In the genomic region with DNA sequence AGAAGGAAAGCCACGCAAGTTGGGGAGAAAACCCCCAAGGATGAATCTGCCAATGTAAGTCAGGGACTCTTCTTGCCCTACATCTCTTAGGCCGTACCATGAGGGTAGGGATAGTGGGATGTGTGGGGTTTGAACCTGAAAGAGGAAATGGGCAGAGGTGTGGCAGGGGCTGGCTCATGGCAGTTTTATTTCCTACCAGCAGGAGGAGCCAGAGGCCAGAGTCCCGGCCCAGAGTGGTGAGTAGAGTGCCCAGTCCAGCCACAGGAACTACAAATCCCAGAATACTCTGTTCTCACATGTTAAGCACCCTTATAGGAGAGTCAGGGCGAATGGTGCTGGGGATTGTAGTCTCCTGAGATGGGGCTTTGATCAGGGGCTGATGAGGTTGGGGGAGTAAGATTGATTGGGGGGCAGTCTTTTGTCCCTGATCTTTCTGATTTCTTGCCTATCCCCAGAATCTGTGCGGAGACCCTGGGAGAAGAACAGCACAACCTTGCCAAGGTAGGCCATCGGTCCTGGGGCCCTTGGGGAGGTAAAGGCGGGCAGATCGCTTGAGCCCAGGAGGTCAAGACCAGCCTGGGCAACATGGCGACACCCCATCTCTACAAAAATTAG, we compare ENCODE assay signal across 8 cellular contexts. TPM values are rescaled to one million over a fixed set of nuclear protein-coding genes. Genes with fewer than 3 reads are reported as not detected.
DNase-seq lines count a peak whose midpoint lies in the region; ATAC-seq and TF ChIP-seq lines count a peak whose summit lies in the region.

No MANE protein-coding gene starts in this region.

- H4K91ac ChIP-seq in H9 (ENCODE audit: insufficient read length, low read depth, low read length): no peak overlapping the region

- no peak overlapping the region for H4K8ac ChIP-seq in H9 (replicated peaks; ENCODE audit: insufficient read length, low read depth, low read length)

- no peak overlapping the region for H4K5ac ChIP-seq in H9 (ENCODE audit: insufficient read length, low read depth, low read length)

- peaks cover under 1% of the 10 kb centered on the region; the same call in 1 of the 2 replicates for H3K27me3 Mint-ChIP-seq in H9 (ENCODE audit: low read depth)

- DNase-seq in H9 (peak; percentile 92), NCI-H1092 (lab: John Stamatoyannopoulos, UW) (peak; percentile 61), SK-MEL-5 (ENCODE audit: low read depth, low spot score) (peak; percentile 94), foreskin keratinocyte (peak in 1 of 2 donors; percentile 62), occipital lobe (lab: John Stamatoyannopoulos, UW) (peak; percentile 65), upper lobe of left lung (peak in 1 of 2 donors; percentile 86)
- peak; percentile 88 for DNase-seq in activated effector memory CD4-positive, alpha-beta T cell treated with anti-CD3 and anti-CD28 coated beads, Interleukin-2, amount 50 U/mL, for 16 hours

- H3K36me3 ChIP-seq in DOHH2 (ENCODE audit: control insufficient read depth, low read length) (peaks cover 48% of the 10 kb centered on the region), upper lobe of left lung (peaks cover 9 to 82% (median 69%) of the 10 kb centered on the region in 4 donors)

- no peak overlapping the region for H3K4ac ChIP-seq in H9 (ENCODE audit: low read depth, low read length)

- TF ChIP-seq CTCF in DOHH2 (IDR thresholded peaks at IDR 0.05; ENCODE audit: low read depth, low read length, poor library complexity, severe bottlenecking) (peak; percentile 97), H9 (conservative IDR thresholded peaks at IDR 0.05) (peak; percentile 90), foreskin keratinocyte (conservative IDR thresholded peaks at IDR 0.05) (peak; percentile 98), upper lobe of left lung (IDR thresholded peaks at IDR 0.05) (peak; percentile 83 to 93 (median 92))

- H3K27ac Mint-ChIP-seq in H9: peak overlapping the region; percentile 82 to 86 (median 83); a peak in 4 of 7 replicates

- no peak overlapping the region for H3K4me2 ChIP-seq in DOHH2 (ENCODE audit: low read length)
- H3K4me2 ChIP-seq in H9 (ENCODE audit: insufficient read depth, insufficient read length, low read length): no peak overlapping the region

- peaks cover 16 to 21% of the 10 kb centered on the region in 2 experiments for H3K4me1 Mint-ChIP-seq in H9

- H4K20me1 ChIP-seq in DOHH2 (ENCODE audit: control insufficient read depth, insufficient read depth, low read depth, low read length) (no peaks in the 10 kb centered on the region), H9 (ENCODE audit: control insufficient read depth, insufficient read depth, insufficient read length) (no peaks in the 10 kb centered on the region)

- H3K56ac ChIP-seq in H9 (ENCODE audit: insufficient read length, low read depth, low read length): no peak overlapping the region

- no peaks in the 10 kb centered on the region for H3K9me3 ChIP-seq in DOHH2 (ENCODE audit: control insufficient read depth, insufficient read depth, low read length)
- no peaks in the 10 kb centered on the region for H3K9me3 ChIP-seq in H9 (ENCODE audit: control insufficient read depth, low read depth, low read length)
- H3K9me3 ChIP-seq in upper lobe of left lung: no peaks in the 10 kb centered on the region

- no peak overlapping the region for H2BK5ac ChIP-seq in H9 (ENCODE audit: insufficient read length, low read length)

- H3K79me2 ChIP-seq in DOHH2 (ENCODE audit: control insufficient read depth, low read length): no peaks in the 10 kb centered on the region
- H3K79me2 ChIP-seq in H9 (ENCODE audit: insufficient read depth, low read length): 0 out of 2 replicates have a peak, but pooled peaks cover 2% of the 10 kb centered on the region

- no peak overlapping the region for H2BK12ac ChIP-seq in H9 (ENCODE audit: insufficient read length, low read depth, low read length)

- no peak overlapping the region for H3K23ac ChIP-seq in H9 (ENCODE audit: insufficient read length, low read depth, low read length)

- H3K27me3 ChIP-seq in DOHH2 (ENCODE audit: control insufficient read depth, low read length) (no peaks in the 10 kb centered on the region), H9 (ENCODE audit: insufficient read depth, low read length) (no peaks in the 10 kb centered on the region), foreskin keratinocyte (no peaks in the 10 kb centered on the region), upper lobe of left lung (no peaks in the 10 kb centered on the region)

- peaks cover 10% of the 10 kb centered on the region for H3K23me2 ChIP-seq in H9 (ENCODE audit: insufficient read length, low read depth, low read length, poor library complexity, severe bottlenecking)

- peak overlapping the region in 1 of 2 experiments; percentile 57; a peak in 1 of 5 replicates for H3K4me3 Mint-ChIP-seq in H9

- peaks cover 30 to 69% (median 47%) of the 10 kb centered on the region in 3 experiments for H3K36me3 Mint-ChIP-seq in H9 (ENCODE audit: insufficient read depth in 1 of 3, low read depth in 3 of 3)

- peaks cover 7% of the 10 kb centered on the region for H3K4me1 ChIP-seq in DOHH2 (ENCODE audit: control insufficient read depth, low read length)
- no peaks in the 10 kb centered on the region for H3K4me1 ChIP-seq in H9 (ENCODE audit: insufficient read depth, low read length)
- peaks cover 6% of the 10 kb centered on the region for H3K4me1 ChIP-seq in foreskin keratinocyte
- H3K4me1 ChIP-seq in upper lobe of left lung: peaks cover 8 to 26% (median 14%) of the 10 kb centered on the region in 4 donors

- H3K9ac ChIP-seq in H9 (ENCODE audit: extremely low read depth, insufficient read length, low read length): no peak overlapping the region

- no peak for TF ChIP-seq POLR2A in upper lobe of left lung (IDR thresholded peaks at IDR 0.05)

- in situ Hi-C loops in SK-MEL-5 (cut with HindIII; ENCODE audit: low pct_unique_long_range_greater_than_20kb, low sequenced_read_pairs): no loop called here

- no peak overlapping the region for H2BK15ac ChIP-seq in H9 (ENCODE audit: low read depth, low read length)

- TF ChIP-seq EP300 in upper lobe of left lung (IDR thresholded peaks at IDR 0.05): no peak

- no peak overlapping the region for H3T11ph ChIP-seq in H9 (ENCODE audit: low read length)

- H3K9me2 ChIP-seq in DOHH2 (replicated peaks; ENCODE audit: control insufficient read depth, low read length): no peaks in the 10 kb centered on the region

- no peak overlapping the region for H3K14ac ChIP-seq in H9 (ENCODE audit: insufficient read depth, low read length)

- no peak overlapping the region for H3K18ac ChIP-seq in H9 (ENCODE audit: insufficient read length, low read depth, low read length)

- H3K9me3 Mint-ChIP-seq in H9: no peaks in the 10 kb centered on the region

- ATAC-seq in foreskin keratinocyte: peak; percentile 67
- ATAC-seq in upper lobe of left lung (ENCODE audit: low FRiP score in 2 of 2): peak; percentile 96 to 97

- no CpG with 5 or more reads among the region's 9 CpGs for WGBS in H9 (ENCODE audit: extremely low coverage, insufficient read length, low lambda C conversion rate)
- 65 to 67% methylated on average over 9 of the region's 9 CpGs for WGBS in upper lobe of left lung, 2 donors

- H2AK5ac ChIP-seq in H9 (ENCODE audit: insufficient read length, low read length): no peak overlapping the region

- H2BK20ac ChIP-seq in H9 (ENCODE audit: low read depth, low read length, poor library complexity, severe bottlenecking): no peak overlapping the region

- no peaks in the 10 kb centered on the region for H3K79me1 ChIP-seq in H9 (ENCODE audit: insufficient read depth, low read depth, low read length, poor library complexity, severe bottlenecking)

- no peaks in the 10 kb centered on the region; the same call in 1 of the 2 replicates for H3F3A ChIP-seq in DOHH2 (ENCODE audit: control insufficient read depth, insufficient read depth)

- no peak overlapping the region for H2BK120ac ChIP-seq in H9 (ENCODE audit: low read depth, low read length, poor library complexity, severe bottlenecking)

- H2AFZ ChIP-seq in H9 (ENCODE audit: low read length): no peak overlapping the region

- no peak overlapping the region for H3K27ac ChIP-seq in DOHH2 (ENCODE audit: low read depth, low read length)
- no peak overlapping the region for H3K27ac ChIP-seq in H9 (ENCODE audit: insufficient read length, low read depth, low read length)
- H3K27ac ChIP-seq in foreskin keratinocyte: no peak overlapping the region
- H3K27ac ChIP-seq in upper lobe of left lung: peak overlapping the region in 1 of 4 donors; percentile 23

- H3K4me3 ChIP-seq in DOHH2 (ENCODE audit: low read length) (no peak overlapping the region), upper lobe of left lung (no peak overlapping the region)

RNA-seq across cellular contexts. Expression of gene VASP, which starts 16.5 kb away (rescaled TPM):
- 157 and 162 TPM in 2 replicates for total RNA-seq in H9 (2021)
- total RNA-seq in SK-MEL-5 (2014; rRNA removed; shearing (Covaris generic)): 42.6 and 44.1 TPM in 2 replicates
- polyA plus RNA-seq in SK-MEL-5 (2015; cell fraction: cytosol; rRNA removed): 94.0 and 106 TPM in 2 replicates
- polyA plus RNA-seq in SK-MEL-5 (2015; cell fraction: nucleus; rRNA removed): 31.7 and 46.7 TPM in 2 replicates
- 168 and 176 TPM in 2 replicates for total RNA-seq in foreskin keratinocyte
- 157 and 161 TPM in 2 replicates for polyA plus RNA-seq in foreskin keratinocyte
- total RNA-seq in occipital lobe: 8.4 TPM
- total RNA-seq in upper lobe of left lung: 100 to 1,000 TPM in 4 of 6 donors, 10 to 100 TPM in 2; 68.1 to 266 (median 143) TPM

RNA-seq across cellular contexts. Expression of gene PPM1N, which starts 25.5 kb away (rescaled TPM):
- 7.7 and 8.1 TPM in 2 replicates for total RNA-seq in H9 (2021)
- 0.74 and 1.9 TPM in 2 replicates for total RNA-seq in SK-MEL-5 (2014; rRNA removed; shearing (Covaris generic))
- polyA plus RNA-seq in SK-MEL-5 (2015; cell fraction: cytosol; rRNA removed): 0.68 and 1.7 TPM in 2 replicates
- polyA plus RNA-seq in SK-MEL-5 (2015; cell fraction: nucleus; rRNA removed): 2.3 and 7.7 TPM in 2 replicates
- total RNA-seq in foreskin keratinocyte: 2.0 and 2.1 TPM in 2 replicates
- polyA plus RNA-seq in foreskin keratinocyte: 3.4 and 3.7 TPM in 2 replicates
- 0.47 TPM for total RNA-seq in occipital lobe
- 1 to 10 TPM in 3 of 6 donors, under 1 TPM in 2, not detected in 1; 0.89 to 6.3 (median 1.1) TPM for total RNA-seq in upper lobe of left lung

RNA-seq across cellular contexts. Expression of gene RTN2, which starts 26.9 kb away (rescaled TPM):
- total RNA-seq in H9 (2021) (18.9 and 20.1 TPM in 2 replicates), foreskin keratinocyte (11.7 and 12.0 TPM in 2 replicates), occipital lobe (56.8 TPM), upper lobe of left lung (10 to 100 TPM in 3 of 6 donors, 1 to 10 TPM in 3; 5.2 to 17.8 (median 11.1) TPM)
- 10.0 and 12.8 TPM in 2 replicates for total RNA-seq in SK-MEL-5 (2014; rRNA removed; shearing (Covaris generic))
- polyA plus RNA-seq in SK-MEL-5 (2015; cell fraction: cytosol; rRNA removed): 25.9 and 29.0 TPM in 2 replicates
- polyA plus RNA-seq in SK-MEL-5 (2015; cell fraction: nucleus; rRNA removed): 9.4 and 10.4 TPM in 2 replicates
- polyA plus RNA-seq in foreskin keratinocyte: 16.6 and 17.7 TPM in 2 replicates

RNA-seq across cellular contexts. Expression of gene FOSB, which starts 56.0 kb away (rescaled TPM):
- total RNA-seq in H9 (2021): 1.7 and 2.5 TPM in 2 replicates
- 0.13 and 0.42 TPM in 2 replicates for total RNA-seq in SK-MEL-5 (2014; rRNA removed; shearing (Covaris generic))
- polyA plus RNA-seq in SK-MEL-5 (2015; cell fraction: cytosol; rRNA removed): 0.81 and 3.8 TPM in 2 replicates
- 1.5 and 3.8 TPM in 2 replicates for polyA plus RNA-seq in SK-MEL-5 (2015; cell fraction: nucleus; rRNA removed)
- total RNA-seq in foreskin keratinocyte: 1.7 and 2.7 TPM in 2 replicates
- polyA plus RNA-seq in foreskin keratinocyte: 0.68 and 1.0 TPM in 2 replicates
- total RNA-seq in occipital lobe: 2.2 TPM
- total RNA-seq in upper lobe of left lung: 100 to 1,000 TPM in 2 of 6 donors, 10 to 100 TPM in 2, 1 to 10 TPM in 1, not detected in 1; 8.8 to 152 (median 94.9) TPM
